36 cellular contexts compared by ENCODE assay signal in genomic region chrX:154142386-154142785, GRCh38. TPM values are rescaled to one million over a fixed set of nuclear protein-coding genes. Genes with fewer than 3 reads are reported as not detected.
"Had no signal": no experiment of that assay in that cellular context is flagged by ENCODE, and none has a peak within 500 bp of the region (broad histone marks: within the 10 kb centered on the region; RNA-seq: fewer than 3 reads in every experiment).

No MANE protein-coding gene starts in this region.

- H3K27me3 ChIP-seq: adrenal gland, body of pancreas, brain microvascular endothelial cell had no signal

- H3K4me3 ChIP-seq: adrenal gland, body of pancreas, breast epithelium had no signal

- H3K36me3 ChIP-seq: adrenal gland, brain microvascular endothelial cell, breast epithelium had no signal

- H3K27ac ChIP-seq: adrenal gland, body of pancreas, brain microvascular endothelial cell, breast epithelium, VCaP had no signal

- H3K9me3 ChIP-seq: adrenal gland, body of pancreas, breast epithelium had no signal

- DNase-seq: activated B cell treated with CpG ODN at 0.5 μM for 24 hours; activated CD4-positive, alpha-beta memory T cell treated with anti-CD3 and anti-CD28 coated beads for 36 hours; activated CD4-positive, alpha-beta T cell treated with anti-CD3 and anti-CD28 coated beads for 4 hours; activated CD4-positive, alpha-beta T cell treated with anti-CD3 and anti-CD28 coated beads, Interleukin-2, amount 10 ng/mL, durations not matched to agents 24 days and 14 days; activated CD4-positive, alpha-beta T cell treated with anti-CD3 and anti-CD28 coated beads, Interleukin-2, amount 50 U/mL, for 1 hour; activated CD4-positive, alpha-beta T cell treated with anti-CD3 and anti-CD28 coated beads, Interleukin-2, amount 50 U/mL, for 4 hours; activated CD4-positive, CD25-positive, alpha-beta regulatory T cell treated with anti-CD3 and anti-CD28 coated beads, Interleukin-2, amount 50 U/mL, for 72 hours; activated CD8-positive, alpha-beta memory T cell treated with anti-CD3 and anti-CD28 coated beads, Interleukin-2, amount 50 U/mL, for 4 hours; activated CD8-positive, alpha-beta T cell treated with anti-CD3 and anti-CD28 coated beads for 36 hours; activated effector memory CD4-positive, alpha-beta T cell treated with anti-CD3 and anti-CD28 coated beads, Interleukin-2, amount 50 U/mL, for 16 hours; activated gamma-delta T cell treated with Interleukin-2 at 50 U/mL for 16 hours; activated naive CD4-positive, alpha-beta T cell; activated naive CD4-positive, alpha-beta T cell treated with anti-CD3 and anti-CD28 coated beads for 36 hours; activated naive CD4-positive, alpha-beta T cell treated with anti-CD3 and anti-CD28 coated beads, Interleukin-2, amount 50 U/mL, for 16 hours; activated naive CD8-positive, alpha-beta T cell treated with anti-CD3 and anti-CD28 coated beads for 36 hours; activated T-cell treated with anti-CD3 and anti-CD28 coated beads for 4 hours; activated T-cell treated with anti-CD3 and anti-CD28 coated beads, Interleukin-2, amount 50 U/mL, for 1 hour; activated T-cell treated with anti-CD3 and anti-CD28 coated beads, Interleukin-2, amount 50 U/mL, for 72 hours; adrenal gland; amniotic stem cell; body of pancreas; brain microvascular endothelial cell; caudate nucleus; cerebellar nuclear complex; SW 1271; T-helper 1 cell; T-helper 2 cell; T-helper 9 cell had no signal

- ATAC-seq: activated CD8-positive, alpha-beta T cell treated with anti-CD3 and anti-CD28 coated beads for 36 hours; activated naive CD4-positive, alpha-beta T cell treated with anti-CD3 and anti-CD28 coated beads, Interleukin-2, amount 50 U/mL, for 72 hours; activated T-cell treated with anti-CD3 and anti-CD28 coated beads, Interleukin-2, amount 50 U/mL, for 72 hours; activated T-helper 17 cell treated with anti-CD3 and anti-CD28 coated beads, Interleukin-2, amount 50 U/mL, for 72 hours; body of pancreas had no signal

- H3K4me1 ChIP-seq: adrenal gland, body of pancreas, breast epithelium had no signal

RNA-seq across cellular contexts. Expression of gene OPN1LW, which starts 1.7 kb away (rescaled TPM):
- total RNA-seq: activated B cell treated with CpG ODN at 0.5 μM for 24 hours; activated CD4-positive, alpha-beta memory T cell treated with anti-CD3 and anti-CD28 coated beads for 36 hours; activated CD4-positive, alpha-beta T cell treated with anti-CD3 and anti-CD28 coated beads, Interleukin-2, amount 10 ng/mL, durations not matched to agents 24 days and 14 days; activated CD8-positive, alpha-beta memory T cell treated with anti-CD3 and anti-CD28 coated beads for 36 hours; activated CD8-positive, alpha-beta T cell treated with anti-CD3 and anti-CD28 coated beads for 36 hours; activated naive CD4-positive, alpha-beta T cell treated with anti-CD3 and anti-CD28 coated beads for 36 hours; activated naive CD4-positive, alpha-beta T cell treated with anti-CD3 and anti-CD28 coated beads, Interleukin-2, amount 50 U/mL, for 72 hours; activated naive CD8-positive, alpha-beta T cell treated with anti-CD3 and anti-CD28 coated beads for 36 hours; activated T-cell treated with anti-CD3 and anti-CD28 coated beads, Interleukin-2, amount 50 U/mL, for 72 hours; activated T-helper 1 cell treated with anti-CD3 and anti-CD28 coated beads, Interleukin-12 subunit alpha, Interleukin-12 subunit beta, Interleukin-2, Interleukin-4 antibody, amounts not matched to agents 30 ng/mL and 10 ng/mL and 1 ng/mL, durations not matched to agents 14 hours and 24 hours and 36 hours; activated T-helper 17 cell treated with anti-CD3 and anti-CD28 coated beads, Interleukin-2, amount 50 U/mL, for 72 hours; adrenal gland; aorta; astrocyte; body of pancreas; breast epithelium had no signal

RNA-seq across cellular contexts. Expression of gene OPN1MW, which starts 40.0 kb away (rescaled TPM):
- total RNA-seq: activated B cell treated with CpG ODN at 0.5 μM for 24 hours; activated CD4-positive, alpha-beta memory T cell treated with anti-CD3 and anti-CD28 coated beads for 36 hours; activated CD4-positive, alpha-beta T cell treated with anti-CD3 and anti-CD28 coated beads, Interleukin-2, amount 10 ng/mL, durations not matched to agents 24 days and 14 days; activated CD8-positive, alpha-beta memory T cell treated with anti-CD3 and anti-CD28 coated beads for 36 hours; activated CD8-positive, alpha-beta T cell treated with anti-CD3 and anti-CD28 coated beads for 36 hours; activated naive CD4-positive, alpha-beta T cell treated with anti-CD3 and anti-CD28 coated beads for 36 hours; activated naive CD4-positive, alpha-beta T cell treated with anti-CD3 and anti-CD28 coated beads, Interleukin-2, amount 50 U/mL, for 72 hours; activated naive CD8-positive, alpha-beta T cell treated with anti-CD3 and anti-CD28 coated beads for 36 hours; activated T-cell treated with anti-CD3 and anti-CD28 coated beads, Interleukin-2, amount 50 U/mL, for 72 hours; activated T-helper 1 cell treated with anti-CD3 and anti-CD28 coated beads, Interleukin-12 subunit alpha, Interleukin-12 subunit beta, Interleukin-2, Interleukin-4 antibody, amounts not matched to agents 30 ng/mL and 10 ng/mL and 1 ng/mL, durations not matched to agents 14 hours and 24 hours and 36 hours; activated T-helper 17 cell treated with anti-CD3 and anti-CD28 coated beads, Interleukin-2, amount 50 U/mL, for 72 hours; adrenal gland; aorta; astrocyte; body of pancreas; breast epithelium had no signal
